ENCODE assay signal across 16 cellular contexts in genomic region chr11:61102667-61103491, GRCh38. TPM values are rescaled to one million over a fixed set of nuclear protein-coding genes. Genes with fewer than 3 reads are reported as not detected.
DNase-seq lines count a peak whose midpoint lies in the region; ATAC-seq, FAIRE-seq and TF ChIP-seq lines count a peak whose summit lies in the region.
"Had no signal": no experiment of that assay in that cellular context is flagged by ENCODE, and none has a peak within 500 bp of the region (broad histone marks: within the 10 kb centered on the region; RNA-seq: fewer than 3 reads in every experiment).

No MANE protein-coding gene starts in this region.

- peaks cover 0 to 9% of the 10 kb centered on the region in 2 experiments; a peak in 1 of 5 replicates for H3K4me1 ChIP-seq in K562 (replicated peaks in 1 of 2; ENCODE audit: control insufficient read depth in 2 of 2, insufficient read depth in 2 of 2, low read length in 2 of 2)

- CTCF ChIA-PET in K562 (lab: Yijun Ruan, JAX; ENCODE audit: low intra/inter-chr PET ratio), result no interaction called here

- H3K27me3 ChIP-seq in K562 (ENCODE audit: control insufficient read depth in 2 of 2, insufficient read depth in 2 of 2, low read length in 2 of 2), result peaks cover 11 to 39% of the 10 kb centered on the region in 2 experiments; a peak in 4 of 5 replicates

- peak overlapping the region; percentile 16 for H3K27ac Mint-ChIP-seq in nephron progenitor cell

- peaks cover 8% of the 10 kb centered on the region for H3K27me3 Mint-ChIP-seq in nephron progenitor cell (ENCODE audit: low read depth, poor library complexity)

- H4K20me1 ChIP-seq in K562 (replicated peaks; ENCODE audit: control insufficient read depth, insufficient read depth, low read length), result peaks cover under 1% of the 10 kb centered on the region; the same call in 1 of the 2 replicates

- H3K4me3 ChIP-seq in K562, result no peak overlapping the region

- H3K9me3 Mint-ChIP-seq in nephron progenitor cell, result no peaks in the 10 kb centered on the region

- intact Hi-C loops in K562 (cut with micrococcal nuclease), result no loop called here

- no peak overlapping the region for H3K27ac ChIP-seq in K562 (ENCODE audit: extremely low read depth, low read depth, low read length)

- no peak for TF ChIP-seq POLR2A in K562 (conservative IDR thresholded peaks at IDR 0.05)

- no peak overlapping the region for H2AFZ ChIP-seq in K562 (ENCODE audit: low read depth, low read length)

- no peak for TF ChIP-seq EP300 in K562 (IDR thresholded peaks at IDR 0.05; ENCODE audit: low read length)

- TF ChIP-seq CTCF in K562 (IDR thresholded peaks at IDR 0.05 in 2 of 3, conservative IDR thresholded peaks at IDR 0.05 in 1 of 3; ENCODE audit: insufficient read depth in 2 of 3, low read depth in 1 of 3, low read length in 3 of 3) (no peak), nephron progenitor cell (IDR thresholded peaks at IDR 0.05) (no peak)

- H3K4me1 Mint-ChIP-seq in nephron progenitor cell, result peaks cover 22% of the 10 kb centered on the region

- H3K4me2 ChIP-seq in K562 (ENCODE audit: insufficient read depth, low read length), result no peak overlapping the region

- POLR2A ChIA-PET in K562 (lab: Yijun Ruan, JAX), result no interaction called here

- 11% methylated on average over 20 of the region's 20 CpGs for WGBS in K562 (ENCODE audit: insufficient coverage, low coverage, missing lambda C conversion rate)

- no peaks in the 10 kb centered on the region for H3K36me3 ChIP-seq in K562 (ENCODE audit: control insufficient read depth, insufficient read depth, low read length)

- H3K4me3 Mint-ChIP-seq in nephron progenitor cell, result no peak overlapping the region

- H3K79me2 ChIP-seq in K562 (ENCODE audit: control insufficient read depth, insufficient read depth, low read length), result no peaks in the 10 kb centered on the region

- H3K9me1 ChIP-seq in K562 (ENCODE audit: control insufficient read depth, insufficient read depth, low read length), result no peaks in the 10 kb centered on the region

- TF ChIP-seq RAD21 in K562 (CRISPR knock-in tag; conservative IDR thresholded peaks at IDR 0.05 in 1 of 2, IDR thresholded peaks at IDR 0.05 in 1 of 2), result no peak

- H3K36me3 Mint-ChIP-seq in nephron progenitor cell (ENCODE audit: low read depth), result no peaks in the 10 kb centered on the region

- no TSS peak for BruUV-seq in K562 (replicated peaks; lab: Mats Ljungman, UMichigan)

- 0 out of 2 replicates have a peak, but pooled peaks cover 4% of the 10 kb centered on the region for H3K9me3 ChIP-seq in K562 (replicated peaks; ENCODE audit: control insufficient read depth, insufficient read depth, low read depth, low read length)

- in situ Hi-C loops in K562 (cut with MboI), result no loop called here

- ATAC-seq in K562 (peak; percentile 29), GM18519 (IDR thresholded peaks at IDR 0.05; ENCODE audit: low FRiP score, unreplicated experiment) (no peak), GM21526 (IDR thresholded peaks at IDR 0.05; ENCODE audit: low FRiP score, unreplicated experiment) (no peak), GM18868 (IDR thresholded peaks at IDR 0.05; ENCODE audit: unreplicated experiment) (no peak)

- H3K9ac ChIP-seq in K562 (ENCODE audit: insufficient read depth in 1 of 2, low read depth in 2 of 2, low read length in 2 of 2), result peak overlapping the region in 1 of 2 experiments; percentile 9; a peak in 1 of 4 replicates

- FAIRE-seq in K562 (lab: Jason Lieb, UNC), result no peak
- FAIRE-seq: frontal cortex had no signal

- DNase-seq in stimulated activated CD4-positive, alpha-beta T cell treated with anti-CD3 and anti-CD28 coated beads, Interleukin-15, amount 100 ng/mL, for 24 hours, result peak; percentile 49
- no peak for DNase-seq in stimulated activated CD4-positive, alpha-beta T cell treated with anti-CD3 and anti-CD28 coated beads, Interleukin-4, amount 100 ng/mL, for 4 hours
- no peak for DNase-seq in K562 (ENCODE audit: extremely low read depth in 1 of 4, low spot score in 3 of 4)
- DNase-seq in nephron progenitor cell, result no peak
- no peak for DNase-seq in dermis blood vessel endothelial cell
- DNase-seq: AML-193, amniotic stem cell, HCEC 1CT, NCI-H1436 treated with DMSO at 0.1 percent for 48 hours, NCI-H774, SHP77 treated with DMSO at 0.1 percent for 48 hours had no signal

TF ChIP-seq in K562, 482 proteins besides CTCF, POLR2A, EP300 and RAD21 (continues in another document):
- TF ChIP-seq ZNF436 (CRISPR knock-in tag; IDR thresholded peaks at IDR 0.05), result no peak
- TF ChIP-seq ZNF764 (CRISPR knock-in tag; IDR thresholded peaks at IDR 0.05; ENCODE audit: low read depth), result no peak
- TF ChIP-seq BRF1 (IDR thresholded peaks at IDR 0.05; ENCODE audit: borderline replicate concordance, extremely low read depth, insufficient read length), result no peak
- TF ChIP-seq ZNF146 (CRISPR knock-in tag; IDR thresholded peaks at IDR 0.05; ENCODE audit: unreplicated experiment), result no peak
- TF ChIP-seq ZFP30 (CRISPR knock-in tag; IDR thresholded peaks at IDR 0.05; ENCODE audit: borderline replicate concordance), result no peak
- TF ChIP-seq ZBTB1 (CRISPR knock-in tag; IDR thresholded peaks at IDR 0.05; ENCODE audit: borderline replicate concordance, low read depth), result no peak
- no peak for TF ChIP-seq ZNF398 (CRISPR knock-in tag; IDR thresholded peaks at IDR 0.05)
- TF ChIP-seq, protein P1, sequence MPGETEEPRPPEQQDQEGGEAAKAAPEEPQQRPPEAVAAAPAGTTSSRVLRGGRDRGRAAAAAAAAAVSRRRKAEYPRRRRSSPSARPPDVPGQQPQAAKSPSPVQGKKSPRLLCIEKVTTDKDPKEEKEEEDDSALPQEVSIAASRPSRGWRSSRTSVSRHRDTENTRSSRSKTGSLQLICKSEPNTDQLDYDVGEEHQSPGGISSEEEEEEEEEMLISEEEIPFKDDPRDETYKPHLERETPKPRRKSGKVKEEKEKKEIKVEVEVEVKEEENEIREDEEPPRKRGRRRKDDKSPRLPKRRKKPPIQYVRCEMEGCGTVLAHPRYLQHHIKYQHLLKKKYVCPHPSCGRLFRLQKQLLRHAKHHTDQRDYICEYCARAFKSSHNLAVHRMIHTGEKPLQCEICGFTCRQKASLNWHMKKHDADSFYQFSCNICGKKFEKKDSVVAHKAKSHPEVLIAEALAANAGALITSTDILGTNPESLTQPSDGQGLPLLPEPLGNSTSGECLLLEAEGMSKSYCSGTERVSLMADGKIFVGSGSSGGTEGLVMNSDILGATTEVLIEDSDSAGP (CRISPR knock-in tag; IDR thresholded peaks at IDR 0.05), result no peak
- no peak for TF ChIP-seq MYNN (IDR thresholded peaks at IDR 0.05)
- TF ChIP-seq MYNN (CRISPR knock-in tag; IDR thresholded peaks at IDR 0.05), result no peak
- no peak for TF ChIP-seq TAF7 (tag; IDR thresholded peaks at IDR 0.05)

RNA-seq across cellular contexts. Expression of gene CD5, which starts 0.6 kb away (rescaled TPM):
- not detected in 2 replicates for total RNA-seq in K562 (2011; cell fraction: chromatin; rRNA removed; ENCODE audit: low replicate concordance)
- total RNA-seq in K562 (2011; cell fraction: nucleolus; rRNA removed), result not detected in 2 replicates
- not detected in 2 replicates for total RNA-seq in K562 (2011; cell fraction: nucleoplasm; rRNA removed)
- total RNA-seq in K562 (2014; rRNA removed), result not detected in 2 replicates
- not detected in 2 replicates for total RNA-seq in K562 (2014; rRNA removed; fragmentation: Illumina TruSeq; extraction: Trizol)
- total RNA-seq in K562 (2015; rRNA removed; fragmentation: Illumina TruSeq; extraction: Trizol), result not detected in 2 replicates
- total RNA-seq in K562 (2021), result 0.35 and 0.40 TPM in 2 replicates
- polyA plus RNA-seq in K562 (2011; rRNA removed), result not detected in 2 replicates
- not detected in 2 replicates for polyA plus RNA-seq in K562 (2011; cell fraction: cytosol; rRNA removed)
- polyA plus RNA-seq in K562 (2011; cell fraction: nucleus; rRNA removed), result not detected in 2 replicates
- 0.05 and 0.08 TPM in 2 replicates for polyA plus RNA-seq in K562 (2012)
- not detected in 2 replicates for polyA plus RNA-seq in K562 (2014; fragmentation: Illumina TruSeq; extraction: Trizol)
- polyA plus RNA-seq in K562 (2014; fragmentation: Nextera tagmentation; extraction: Ambion mirVana), result not detected
- not detected in 2 replicates for polyA plus RNA-seq in K562 (2014; rRNA removed)
- polyA minus RNA-seq in K562 (2011; rRNA and poly(A)+ RNA removed), result not detected in 2 replicates
- not detected in 2 replicates for polyA minus RNA-seq in K562 (2011; cell fraction: cytosol; rRNA and poly(A)+ RNA removed)
- polyA minus RNA-seq in K562 (2011; cell fraction: nucleus; rRNA and poly(A)+ RNA removed), result not detected in 2 replicates
- total RNA-seq in dermis blood vessel endothelial cell, result not detected in 2 replicates
- total RNA-seq: frontal cortex, kidney epithelial cell had no signal

RNA-seq across cellular contexts. Expression of gene VPS37C, which starts 58.3 kb away (rescaled TPM):
- total RNA-seq in K562 (2011; cell fraction: chromatin; rRNA removed; ENCODE audit: low replicate concordance), result 39.7 and 60.4 TPM in 2 replicates
- total RNA-seq in K562 (2011; cell fraction: nucleolus; rRNA removed), result 29.2 and 34.2 TPM in 2 replicates
- total RNA-seq in K562 (2011; cell fraction: nucleoplasm; rRNA removed), result 49.8 and 67.2 TPM in 2 replicates
- total RNA-seq in K562 (2014; rRNA removed) (12.4 and 17.3 TPM in 2 replicates), K562 (2014; rRNA removed; fragmentation: Illumina TruSeq; extraction: Trizol) (6.7 and 7.1 TPM in 2 replicates), K562 (2015; rRNA removed; fragmentation: Illumina TruSeq; extraction: Trizol) (10.7 and 10.8 TPM in 2 replicates), K562 (2021) (23.9 and 29.8 TPM in 2 replicates), dermis blood vessel endothelial cell (9.7 and 14.1 TPM in 2 replicates)
- polyA plus RNA-seq in K562 (2011; rRNA removed) (11.5 and 15.1 TPM in 2 replicates), K562 (2014; fragmentation: Illumina TruSeq; extraction: Trizol) (12.8 and 17.1 TPM in 2 replicates), K562 (2014; fragmentation: Nextera tagmentation; extraction: Ambion mirVana) (under 1 TPM; 0.62 to 0.96 TPM), K562 (2014; rRNA removed) (16.4 and 18.2 TPM in 2 replicates)
- polyA plus RNA-seq in K562 (2011; cell fraction: cytosol; rRNA removed), result 11.9 and 17.4 TPM in 2 replicates
- polyA plus RNA-seq in K562 (2011; cell fraction: nucleus; rRNA removed), result 21.3 and 30.6 TPM in 2 replicates
- polyA plus RNA-seq in K562 (2012), result 15.8 and 22.0 TPM in 2 replicates
- 7.0 and 7.7 TPM in 2 replicates for polyA minus RNA-seq in K562 (2011; rRNA and poly(A)+ RNA removed)
- polyA minus RNA-seq in K562 (2011; cell fraction: cytosol; rRNA and poly(A)+ RNA removed), result 8.0 and 9.2 TPM in 2 replicates
- 9.4 and 13.2 TPM in 2 replicates for polyA minus RNA-seq in K562 (2011; cell fraction: nucleus; rRNA and poly(A)+ RNA removed)
